26 cellular contexts compared by ENCODE assay signal in the genomic region with DNA sequence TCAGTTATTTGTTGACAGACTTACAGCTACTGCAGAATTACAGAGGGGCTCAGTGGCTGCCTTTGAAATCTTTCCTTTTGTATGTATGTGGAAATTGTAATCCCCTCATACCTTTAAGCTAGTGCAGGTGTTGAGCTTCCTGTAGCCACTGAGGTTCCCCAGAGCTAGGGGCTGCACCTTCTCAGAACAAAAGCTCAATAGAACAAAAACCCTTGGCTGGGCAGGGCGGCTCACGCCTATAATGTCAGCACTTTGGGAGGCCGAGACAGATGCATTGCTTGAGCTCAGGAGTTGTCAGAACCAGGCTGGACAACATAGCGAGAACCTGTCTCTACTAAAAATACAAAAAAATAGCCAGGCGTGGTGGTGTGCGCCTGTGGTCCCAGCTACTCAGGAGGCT.
"Had no signal": no experiment of that assay in that cellular context is flagged by ENCODE, and none has a peak within 500 bp of the region (broad histone marks: within the 10 kb centered on the region; RNA-seq: fewer than 3 reads in every experiment).

No MANE protein-coding gene starts in this region.

- H3K4me1 ChIP-seq: left lung, spleen, tibial nerve, upper lobe of left lung had no signal

- DNase-seq: cortex of kidney; effector CD4-positive, alpha-beta T cell; foreskin fibroblast; gastrocnemius medialis; head of caudate nucleus; left cardiac atrium; left lung; mesenchymal stem cell; midbrain; naive thymus-derived CD4-positive, alpha-beta T cell; nucleus accumbens; psoas muscle; right cardiac atrium; spleen; stimulated activated CD4-positive, alpha-beta T cell treated with anti-CD3 and anti-CD28 coated beads, Interleukin-4, amount 100 ng/mL, for 4 hours; upper lobe of left lung had no signal

- H3K27ac Mint-ChIP-seq: naive thymus-derived CD4-positive, alpha-beta T cell; nephron; stimulated activated memory B cell treated with anti-CD40 and anti-IgM and Interleukin-4, amounts not matched to agents 10 μg/mL and 1 μg/mL and 100 μg/mL, for 72 hours; stimulated activated naive CD8-positive, alpha-beta T cell treated with anti-CD3 and anti-CD28 coated beads, Interleukin-15, Interleukin-2, amounts not matched to agents 100 ng/mL and 50 ng/mL, for 24 hours had no signal

- H3K36me3 Mint-ChIP-seq: naive thymus-derived CD4-positive, alpha-beta T cell; stimulated activated memory B cell treated with anti-CD40 and anti-IgM and Interleukin-4, amounts not matched to agents 10 μg/mL and 1 μg/mL and 100 μg/mL, for 72 hours had no signal

- H3K4me3 ChIP-seq: gastrocnemius medialis, left lung, psoas muscle, skin epidermis, spleen, thoracic aorta, tibial nerve, upper lobe of left lung had no signal

- ATAC-seq: esophagus mucosa; gastrocnemius medialis; left cardiac atrium; left lung; naive thymus-derived CD4-positive, alpha-beta T cell; psoas muscle; right cardiac atrium; stimulated activated memory B cell treated with anti-CD40 and anti-IgM and Interleukin-4, amounts not matched to agents 10 μg/mL and 1 μg/mL and 100 μg/mL, for 72 hours had no signal

- H3K9me3 ChIP-seq: gastrocnemius medialis, left lung, psoas muscle, spleen, thoracic aorta, tibial nerve, upper lobe of left lung had no signal

- H3K4me3 Mint-ChIP-seq: naive thymus-derived CD4-positive, alpha-beta T cell; nephron; stimulated activated memory B cell treated with anti-CD40 and anti-IgM and Interleukin-4, amounts not matched to agents 10 μg/mL and 1 μg/mL and 100 μg/mL, for 72 hours; stimulated activated naive CD8-positive, alpha-beta T cell treated with anti-CD3 and anti-CD28 coated beads, Interleukin-15, Interleukin-2, amounts not matched to agents 100 ng/mL and 50 ng/mL, for 24 hours had no signal

- H3K27me3 ChIP-seq: gastrocnemius medialis, left lung, spleen, tibial nerve, upper lobe of left lung had no signal

- H3K4me1 Mint-ChIP-seq: nephron; stimulated activated memory B cell treated with anti-CD40 and anti-IgM and Interleukin-4, amounts not matched to agents 10 μg/mL and 1 μg/mL and 100 μg/mL, for 72 hours had no signal

- H3K36me3 ChIP-seq: gastrocnemius medialis, left lung, spleen, thoracic aorta, tibial nerve, upper lobe of left lung had no signal

- FAIRE-seq: islet of Langerhans, urothelium cell line had no signal

- H3K27ac ChIP-seq: epithelial cell of prostate, gastrocnemius medialis, left lung, psoas muscle, skin epidermis, spleen, thoracic aorta, tibial nerve, upper lobe of left lung had no signal

- H3K9me3 Mint-ChIP-seq: naive thymus-derived CD4-positive, alpha-beta T cell; nephron; stimulated activated memory B cell treated with anti-CD40 and anti-IgM and Interleukin-4, amounts not matched to agents 10 μg/mL and 1 μg/mL and 100 μg/mL, for 72 hours; stimulated activated naive CD8-positive, alpha-beta T cell treated with anti-CD3 and anti-CD28 coated beads, Interleukin-15, Interleukin-2, amounts not matched to agents 100 ng/mL and 50 ng/mL, for 24 hours had no signal
